1 cellular context compared by ENCODE assay signal in the genomic region with DNA sequence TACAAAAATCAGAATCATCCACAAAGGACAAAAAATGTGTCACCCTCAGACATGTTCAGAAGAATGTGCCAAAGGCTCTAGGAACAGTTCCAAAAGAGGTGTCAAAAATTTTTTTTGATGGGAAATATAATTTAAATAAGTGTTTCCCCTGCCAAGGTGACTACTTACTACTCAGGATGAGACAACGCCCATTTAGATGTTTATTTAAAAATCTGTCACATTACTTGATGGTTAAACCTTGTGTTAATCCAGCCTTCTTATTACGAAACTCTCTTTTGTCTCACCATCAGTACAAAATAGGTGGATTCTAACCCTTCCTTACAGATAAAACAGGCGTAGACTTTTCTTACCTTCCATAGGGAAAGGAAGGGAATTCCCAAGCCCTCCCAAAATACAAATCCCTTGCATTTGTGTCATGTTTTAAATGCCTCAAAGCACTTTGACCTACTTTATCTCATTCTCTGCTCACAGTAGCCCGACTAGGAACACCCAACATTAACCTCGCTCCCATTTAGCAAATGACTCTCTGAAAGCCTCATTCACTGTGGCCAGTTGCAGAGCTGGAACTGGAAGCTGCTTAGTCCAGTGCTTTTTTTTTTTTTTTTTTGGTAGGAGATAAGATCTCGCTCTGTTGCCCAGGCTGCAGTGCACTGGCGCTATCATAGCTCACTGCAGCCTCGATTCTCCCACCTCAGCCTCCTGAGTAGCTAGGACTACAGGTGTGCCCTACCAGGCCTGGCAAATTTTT.
A peak's percentile ranks its signal among the peaks of the same experiment; 100 is the strongest.
TF ChIP-seq lines count a peak whose summit lies in the region.

No MANE protein-coding gene starts in this region.

TF ChIP-seq in H1, 55 proteins besides CTCF, POLR2A, EP300 and RAD21:
- TF ChIP-seq CEBPB (IDR thresholded peaks at IDR 0.05; ENCODE audit: low read depth, low read length) (peak; percentile 56; the same call in 1 of the 2 replicates), POLR2AphosphoS5 (IDR thresholded peaks at IDR 0.05; ENCODE audit: low read depth, low read length) (no peak), CTBP2 (IDR thresholded peaks at IDR 0.05; ENCODE audit: borderline replicate concordance, insufficient read depth, insufficient read length, low read length) (no peak), NANOG (IDR thresholded peaks at IDR 0.05; ENCODE audit: insufficient read depth, low read depth, low read length, poor library complexity, severe bottlenecking) (no peak), BACH1 (IDR thresholded peaks at IDR 0.05; ENCODE audit: low read length) (no peak), SP1 (IDR thresholded peaks at IDR 0.05; ENCODE audit: low read depth, low read length) (peak; percentile 40; the same call in 1 of the 2 replicates), SP2 (IDR thresholded peaks at IDR 0.05; ENCODE audit: low read length) (no peak), EZH2 (IDR thresholded peaks at IDR 0.05; ENCODE audit: low read depth, low read length, severe bottlenecking) (no peak), JUN (IDR thresholded peaks at IDR 0.05; ENCODE audit: low read depth, low read length) (no peak), BRCA1 (IDR thresholded peaks at IDR 0.05; ENCODE audit: low read depth, low read length) (no peak), TBP (IDR thresholded peaks at IDR 0.05; ENCODE audit: low read depth, low read length) (no peak)
- TF ChIP-seq, protein P1, sequence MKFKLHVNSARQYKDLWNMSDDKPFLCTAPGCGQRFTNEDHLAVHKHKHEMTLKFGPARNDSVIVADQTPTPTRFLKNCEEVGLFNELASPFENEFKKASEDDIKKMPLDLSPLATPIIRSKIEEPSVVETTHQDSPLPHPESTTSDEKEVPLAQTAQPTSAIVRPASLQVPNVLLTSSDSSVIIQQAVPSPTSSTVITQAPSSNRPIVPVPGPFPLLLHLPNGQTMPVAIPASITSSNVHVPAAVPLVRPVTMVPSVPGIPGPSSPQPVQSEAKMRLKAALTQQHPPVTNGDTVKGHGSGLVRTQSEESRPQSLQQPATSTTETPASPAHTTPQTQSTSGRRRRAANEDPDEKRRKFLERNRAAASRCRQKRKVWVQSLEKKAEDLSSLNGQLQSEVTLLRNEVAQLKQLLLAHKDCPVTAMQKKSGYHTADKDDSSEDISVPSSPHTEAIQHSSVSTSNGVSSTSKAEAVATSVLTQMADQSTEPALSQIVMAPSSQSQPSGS (IDR thresholded peaks at IDR 0.05; ENCODE audit: low read length) = no peak
